8 cellular contexts compared by ENCODE assay signal in the genomic region with DNA sequence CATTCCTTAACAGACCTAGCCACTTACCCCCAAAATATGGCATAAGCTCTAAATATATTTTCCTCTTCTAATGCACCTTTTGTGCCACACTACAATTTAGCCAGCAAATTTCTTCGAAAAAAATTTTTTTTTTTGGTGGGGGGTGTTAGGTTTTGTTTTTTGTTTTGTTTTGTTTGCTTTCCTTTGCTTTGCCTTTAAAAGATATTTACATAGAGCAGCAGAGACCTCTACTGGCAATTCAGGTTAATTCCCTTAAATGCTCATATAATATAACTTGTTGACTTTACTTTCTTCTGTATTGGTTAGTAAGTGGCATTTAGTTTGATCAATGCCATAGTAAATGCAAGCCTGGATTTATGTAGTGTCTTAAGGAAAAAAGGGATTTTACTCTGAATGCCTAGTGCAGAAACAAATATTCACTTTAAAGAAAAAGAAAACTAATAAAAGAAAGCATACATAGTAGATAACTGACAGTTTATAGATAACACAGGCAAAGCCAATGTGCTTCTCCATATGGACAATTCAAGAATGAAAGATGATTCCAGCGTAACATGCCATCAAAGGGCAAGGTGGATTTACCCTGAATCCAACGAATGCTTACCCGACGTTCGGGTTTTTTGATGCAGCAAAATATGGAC.
DNase-seq lines count a peak whose midpoint lies in the region; ATAC-seq and TF ChIP-seq lines count a peak whose summit lies in the region.

No MANE protein-coding gene starts in this region.

- H3K9me3 Mint-ChIP-seq in activated CD4-positive, alpha-beta memory T cell treated with anti-CD3 and anti-CD28 coated beads for 36 hours, result no peaks in the 10 kb centered on the region

- H3K4me3 Mint-ChIP-seq in activated CD4-positive, alpha-beta memory T cell treated with anti-CD3 and anti-CD28 coated beads for 36 hours, result no peak overlapping the region

- intact Hi-C loops in left ventricle myocardium superior (cut with micrococcal nuclease), result loop anchor here (10.0 kb wide), 1 partner anchor 1430 kb away; no protein-coding TSS in a partner anchor
- intact Hi-C loops in PC-9 (cut with micrococcal nuclease; ENCODE audit: unreplicated experiment), result loop anchor here (5.0 to 10.0 kb wide), 4 partner anchors 1260 to 1878 kb away; no protein-coding TSS in a partner anchor
- intact Hi-C loops in upper lobe of right lung (cut with DNase I), result no loop called here
- intact Hi-C loops in activated CD4-positive, alpha-beta memory T cell treated with anti-CD3 and anti-CD28 coated beads for 36 hours (cut with micrococcal nuclease), result loop anchor here (10.0 kb wide), 1 partner anchor 830 kb away; no protein-coding TSS in a partner anchor

- no peaks in the 10 kb centered on the region for H3F3A ChIP-seq in PC-9 (ENCODE audit: insufficient read depth, low read depth)

- no peak overlapping the region for H3K27ac ChIP-seq in cardiac muscle cell
- no peak overlapping the region for H3K27ac ChIP-seq in PC-9
- no peak overlapping the region for H3K27ac ChIP-seq in upper lobe of right lung

- no peaks in the 10 kb centered on the region for H3K9me2 ChIP-seq in PC-9 (ENCODE audit: insufficient read depth)

- no peaks in the 10 kb centered on the region for H3K27me3 ChIP-seq in cardiac muscle cell
- H3K27me3 ChIP-seq in PC-9 (ENCODE audit: insufficient read depth, low read depth), result no peaks in the 10 kb centered on the region
- peaks cover 21% of the 10 kb centered on the region for H3K27me3 ChIP-seq in upper lobe of right lung

- DNase-seq in cardiac muscle cell (ENCODE audit: low read depth in 1 of 2, low spot score in 1 of 2) (peak; percentile 39 to 43), left ventricle myocardium superior (no peak), PC-9 (peak in 1 of 2 experiments; percentile 38), fibroblast of mammary gland (ENCODE audit: low read depth) (peak; percentile 52), upper lobe of right lung (no peak), NCI-H345 (lab: John Stamatoyannopoulos, UW) (no peak), NOMO-1 treated with dmso at 0.1 percent for 144 hours (lab: John Stamatoyannopoulos, UW; ENCODE audit: unreplicated experiment) (no peak)
- DNase-seq in activated CD4-positive, alpha-beta memory T cell treated with anti-CD3 and anti-CD28 coated beads for 36 hours, result no peak

- H3K27me3 Mint-ChIP-seq in activated CD4-positive, alpha-beta memory T cell treated with anti-CD3 and anti-CD28 coated beads for 36 hours, result peaks cover 9% of the 10 kb centered on the region

- no peak overlapping the region for H3K27ac Mint-ChIP-seq in activated CD4-positive, alpha-beta memory T cell treated with anti-CD3 and anti-CD28 coated beads for 36 hours

- H3K4me2 ChIP-seq in PC-9, result no peak overlapping the region

- no peak for ATAC-seq in left ventricle myocardium superior
- ATAC-seq in upper lobe of right lung, result no peak

- H4K20me1 ChIP-seq in PC-9 (ENCODE audit: insufficient read depth), result no peaks in the 10 kb centered on the region

- no peak overlapping the region for H2AFZ ChIP-seq in PC-9

- no peaks in the 10 kb centered on the region for H3K4me1 ChIP-seq in cardiac muscle cell (ENCODE audit: low read depth)
- peaks cover 8% of the 10 kb centered on the region; the same call in 1 of the 2 replicates for H3K4me1 ChIP-seq in PC-9 (replicated peaks; ENCODE audit: insufficient read depth)
- H3K4me1 ChIP-seq in upper lobe of right lung, result no peaks in the 10 kb centered on the region

- no TSS peak for BruUV-seq in PC-9 (replicated peaks; lab: Mats Ljungman, UMichigan)

- POLR2A ChIA-PET in PC-9 (lab: Charles Lee; ENCODE audit: unreplicated experiment), result no interaction called here
- POLR2A ChIA-PET in activated CD4-positive, alpha-beta memory T cell treated with anti-CD3 and anti-CD28 coated beads for 36 hours (lab: Charles Lee), result no interaction called here

- H3K36me3 Mint-ChIP-seq in activated CD4-positive, alpha-beta memory T cell treated with anti-CD3 and anti-CD28 coated beads for 36 hours, result no peaks in the 10 kb centered on the region

- H3K36me3 ChIP-seq in cardiac muscle cell (no peaks in the 10 kb centered on the region), PC-9 (ENCODE audit: low read depth) (no peaks in the 10 kb centered on the region), upper lobe of right lung (no peaks in the 10 kb centered on the region)

- no peaks in the 10 kb centered on the region for H3K79me2 ChIP-seq in PC-9 (ENCODE audit: low read depth)

- CTCF ChIA-PET in PC-9 (lab: Charles Lee), result no interaction called here
- CTCF ChIA-PET in activated CD4-positive, alpha-beta memory T cell treated with anti-CD3 and anti-CD28 coated beads for 36 hours (lab: Charles Lee), result interaction anchor here (0.7 kb wide), 1 partner anchor 486 kb away, joined by 3 read pairs; no protein-coding TSS in a partner anchor

- H3K4me1 Mint-ChIP-seq in activated CD4-positive, alpha-beta memory T cell treated with anti-CD3 and anti-CD28 coated beads for 36 hours (ENCODE audit: low read depth), result no peaks in the 10 kb centered on the region

- H3K4me3 ChIP-seq in cardiac muscle cell (no peak overlapping the region), PC-9 (no peak overlapping the region), fibroblast of mammary gland (ENCODE audit: control insufficient read depth, low read depth, low read length) (no peak overlapping the region), upper lobe of right lung (no peak overlapping the region)

- TF ChIP-seq CTCF in cardiac muscle cell (IDR thresholded peaks at IDR 0.05; ENCODE audit: low read depth, low read length), result peak; percentile 46
- peak; percentile 66 for TF ChIP-seq CTCF in PC-9 (conservative IDR thresholded peaks at IDR 0.05)
- TF ChIP-seq CTCF in fibroblast of mammary gland (conservative IDR thresholded peaks at IDR 0.05; ENCODE audit: control insufficient read depth, insufficient read depth, low read depth, low read length), result peak; percentile 51
- peak; percentile 42 for TF ChIP-seq CTCF in upper lobe of right lung (IDR thresholded peaks at IDR 0.05)

- H3K9me3 ChIP-seq in cardiac muscle cell (ENCODE audit: low read depth), result no peaks in the 10 kb centered on the region
- H3K9me3 ChIP-seq in PC-9 (ENCODE audit: insufficient read depth, low read depth), result no peaks in the 10 kb centered on the region
- H3K9me3 ChIP-seq in upper lobe of right lung, result no peaks in the 10 kb centered on the region

Comparison
In these comparisons a context has a peak if more than half of its experiments do, and no peak if none do; other contexts are left out.
1. DNase-seq: peak in cardiac muscle cell (2 of 2) and fibroblast of mammary gland (single experiment); none in left ventricle myocardium superior (single experiment), upper lobe of right lung (single experiment), NCI-H345 (single experiment), NOMO-1 treated with dmso at 0.1 percent for 144 hours (single experiment) and activated CD4-positive, alpha-beta memory T cell treated with anti-CD3 and anti-CD28 coated beads for 36 hours (single experiment).
2. Peak in every context shown above with its lines, with median percentiles within 50 percentile points of each other: CTCF ChIP-seq.